In the genomic region with DNA sequence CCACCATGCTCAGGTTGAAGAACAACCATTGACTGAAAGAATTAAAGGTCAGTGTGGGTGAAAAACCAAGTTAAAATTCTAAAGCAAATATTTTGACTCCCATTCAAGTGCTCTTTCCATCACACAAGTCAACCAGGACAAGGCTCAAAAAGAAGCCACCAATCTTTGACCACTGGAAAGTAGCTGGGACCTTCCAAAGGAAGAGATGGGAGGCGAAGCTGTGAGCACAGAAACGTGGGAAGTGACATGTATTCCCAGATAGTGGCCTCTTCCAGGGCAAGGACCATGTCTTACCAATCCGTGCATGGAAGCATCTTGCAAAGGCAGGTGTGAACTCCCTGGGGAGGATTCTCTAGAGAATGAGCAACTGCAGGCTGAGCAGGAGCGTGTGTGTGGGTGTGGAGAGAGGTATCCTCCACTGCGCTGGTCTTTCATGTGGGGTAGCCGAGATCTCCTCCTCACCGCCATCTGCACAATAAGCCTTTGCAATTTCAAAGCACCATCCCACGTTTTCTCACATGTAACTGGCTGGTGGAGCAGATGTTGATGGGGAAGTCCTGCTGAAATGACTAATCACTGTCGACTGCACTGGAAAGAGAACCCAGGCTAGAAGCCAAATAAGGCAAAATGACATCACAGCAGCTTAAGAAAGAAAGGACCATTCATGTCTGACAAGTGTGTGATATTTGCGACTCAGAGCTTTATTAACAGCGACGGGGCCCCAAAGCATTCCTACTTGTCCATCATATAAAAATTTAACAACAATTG, we compare ENCODE assay signal across 9 cellular contexts.
DNase-seq lines count a peak whose midpoint lies in the region; ATAC-seq and TF ChIP-seq lines count a peak whose summit lies in the region.
"Had no signal": no experiment of that assay in that cellular context is flagged by ENCODE, and none has a peak within 500 bp of the region (broad histone marks: within the 10 kb centered on the region; RNA-seq: fewer than 3 reads in every experiment).

No MANE protein-coding gene starts in this region.

- no peaks in the 10 kb centered on the region for H3K36me3 Mint-ChIP-seq in T-helper 1 cell treated with Interleukin-12 subunit alpha and Interleukin-12 subunit beta and Interleukin-4 antibody, amounts not matched to agents 30 μg/mL and 1 μg/mL, for 36 hours (ENCODE audit: low read depth)

- peaks cover 23% of the 10 kb centered on the region for H3K27me3 Mint-ChIP-seq in T-helper 1 cell treated with Interleukin-12 subunit alpha and Interleukin-12 subunit beta and Interleukin-4 antibody, amounts not matched to agents 30 μg/mL and 1 μg/mL, for 36 hours (ENCODE audit: low read depth)

- H3K4me1 Mint-ChIP-seq in T-helper 1 cell treated with Interleukin-12 subunit alpha and Interleukin-12 subunit beta and Interleukin-4 antibody, amounts not matched to agents 30 μg/mL and 1 μg/mL, for 36 hours (ENCODE audit: low read depth): peaks cover 11% of the 10 kb centered on the region

- DNase-seq in AG08396 (ENCODE audit: low spot score): peak; percentile 30
- peak; percentile 62 for DNase-seq in epithelial cell of prostate (ENCODE audit: low read depth, low spot score)
- peak; percentile 59 to 82 for DNase-seq in stimulated activated CD8-positive, alpha-beta memory T cell treated with anti-CD3 and anti-CD28 coated beads, Interleukin-7, amount 100 ng/mL, for 48 hours (ENCODE audit: extremely low read depth in 1 of 2, low read depth in 1 of 2)
- DNase-seq in cardiac septum (ENCODE audit: low spot score): no peak

- ATAC-seq in GM19035 (IDR thresholded peaks at IDR 0.05; ENCODE audit: unreplicated experiment): peak; percentile 91
- peak; percentile 72 for ATAC-seq in HG03135 (IDR thresholded peaks at IDR 0.05; ENCODE audit: unreplicated experiment)
- no peak for ATAC-seq in SK-N-SH treated with all-trans-retinoic acid at 6 μM for 48 hours
- ATAC-seq: body of pancreas had no signal

- peak overlapping the region; percentile 50 for H3K27ac Mint-ChIP-seq in T-helper 1 cell treated with Interleukin-12 subunit alpha and Interleukin-12 subunit beta and Interleukin-4 antibody, amounts not matched to agents 30 μg/mL and 1 μg/mL, for 36 hours

- H3K9me3 Mint-ChIP-seq in T-helper 1 cell treated with Interleukin-12 subunit alpha and Interleukin-12 subunit beta and Interleukin-4 antibody, amounts not matched to agents 30 μg/mL and 1 μg/mL, for 36 hours: no peaks in the 10 kb centered on the region

- H3K4me3 Mint-ChIP-seq in T-helper 1 cell treated with Interleukin-12 subunit alpha and Interleukin-12 subunit beta and Interleukin-4 antibody, amounts not matched to agents 30 μg/mL and 1 μg/mL, for 36 hours: no peak overlapping the region

- H3K27ac ChIP-seq in epithelial cell of prostate: no peak overlapping the region
- H3K27ac ChIP-seq: body of pancreas had no signal

- intact Hi-C loops in cardiac septum (cut with DNase I): no loop called here

TF ChIP-seq in SK-N-SH treated with all-trans-retinoic acid at 6 μM for 48 hours, 23 proteins besides CTCF, POLR2A, EP300 and RAD21:
- TF ChIP-seq, protein P1, sequence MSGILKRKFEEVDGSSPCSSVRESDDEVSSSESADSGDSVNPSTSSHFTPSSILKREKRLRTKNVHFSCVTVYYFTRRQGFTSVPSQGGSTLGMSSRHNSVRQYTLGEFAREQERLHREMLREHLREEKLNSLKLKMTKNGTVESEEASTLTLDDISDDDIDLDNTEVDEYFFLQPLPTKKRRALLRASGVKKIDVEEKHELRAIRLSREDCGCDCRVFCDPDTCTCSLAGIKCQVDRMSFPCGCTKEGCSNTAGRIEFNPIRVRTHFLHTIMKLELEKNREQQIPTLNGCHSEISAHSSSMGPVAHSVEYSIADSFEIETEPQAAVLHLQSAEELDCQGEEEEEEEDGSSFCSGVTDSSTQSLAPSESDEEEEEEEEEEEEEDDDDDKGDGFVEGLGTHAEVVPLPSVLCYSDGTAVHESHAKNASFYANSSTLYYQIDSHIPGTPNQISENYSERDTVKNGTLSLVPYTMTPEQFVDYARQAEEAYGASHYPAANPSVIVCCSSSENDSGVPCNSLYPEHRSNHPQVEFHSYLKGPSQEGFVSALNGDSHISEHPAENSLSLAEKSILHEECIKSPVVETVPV (CRISPR knock-in tag; IDR thresholded peaks at IDR 0.05): no peak
- TF ChIP-seq ZNF565 (CRISPR knock-in tag; conservative IDR thresholded peaks at IDR 0.05; ENCODE audit: low read depth) (no peak), GLIS3 (CRISPR knock-in tag; IDR thresholded peaks at IDR 0.05) (no peak), SNAI2 (CRISPR knock-in tag; IDR thresholded peaks at IDR 0.05) (no peak), ZFP30 (CRISPR knock-in tag; IDR thresholded peaks at IDR 0.05) (no peak), ISL1 (CRISPR knock-in tag; IDR thresholded peaks at IDR 0.05) (no peak), ARNTL (CRISPR knock-in tag; IDR thresholded peaks at IDR 0.05; ENCODE audit: borderline replicate concordance, low read depth) (no peak), TOX (CRISPR knock-in tag; IDR thresholded peaks at IDR 0.05; ENCODE audit: borderline replicate concordance) (no peak), CSDC2 (CRISPR knock-in tag; IDR thresholded peaks at IDR 0.05) (no peak), ZNF8 (CRISPR knock-in tag; IDR thresholded peaks at IDR 0.05) (no peak), TCF4 (CRISPR knock-in tag; IDR thresholded peaks at IDR 0.05; ENCODE audit: borderline replicate concordance) (no peak), OSR1 (CRISPR knock-in tag; IDR thresholded peaks at IDR 0.05) (no peak)
- TF ChIP-seq, protein P2, sequence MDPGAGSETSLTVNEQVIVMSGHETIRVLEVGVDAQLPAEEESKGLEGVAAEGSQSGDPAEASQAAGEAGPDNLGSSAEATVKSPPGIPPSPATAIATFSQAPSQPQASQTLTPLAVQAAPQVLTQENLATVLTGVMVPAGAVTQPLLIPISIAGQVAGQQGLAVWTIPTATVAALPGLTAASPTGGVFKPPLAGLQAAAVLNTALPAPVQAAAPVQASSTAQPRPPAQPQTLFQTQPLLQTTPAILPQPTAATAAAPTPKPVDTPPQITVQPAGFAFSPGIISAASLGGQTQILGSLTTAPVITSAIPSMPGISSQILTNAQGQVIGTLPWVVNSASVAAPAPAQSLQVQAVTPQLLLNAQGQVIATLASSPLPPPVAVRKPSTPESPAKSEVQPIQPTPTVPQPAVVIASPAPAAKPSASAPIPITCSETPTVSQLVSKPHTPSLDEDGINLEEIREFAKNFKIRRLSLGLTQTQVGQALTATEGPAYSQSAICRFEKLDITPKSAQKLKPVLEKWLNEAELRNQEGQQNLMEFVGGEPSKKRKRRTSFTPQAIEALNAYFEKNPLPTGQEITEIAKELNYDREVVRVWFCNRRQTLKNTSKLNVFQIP (CRISPR knock-in tag; IDR thresholded peaks at IDR 0.05; ENCODE audit: borderline replicate concordance, low read depth): no peak
- TF ChIP-seq, protein P3, sequence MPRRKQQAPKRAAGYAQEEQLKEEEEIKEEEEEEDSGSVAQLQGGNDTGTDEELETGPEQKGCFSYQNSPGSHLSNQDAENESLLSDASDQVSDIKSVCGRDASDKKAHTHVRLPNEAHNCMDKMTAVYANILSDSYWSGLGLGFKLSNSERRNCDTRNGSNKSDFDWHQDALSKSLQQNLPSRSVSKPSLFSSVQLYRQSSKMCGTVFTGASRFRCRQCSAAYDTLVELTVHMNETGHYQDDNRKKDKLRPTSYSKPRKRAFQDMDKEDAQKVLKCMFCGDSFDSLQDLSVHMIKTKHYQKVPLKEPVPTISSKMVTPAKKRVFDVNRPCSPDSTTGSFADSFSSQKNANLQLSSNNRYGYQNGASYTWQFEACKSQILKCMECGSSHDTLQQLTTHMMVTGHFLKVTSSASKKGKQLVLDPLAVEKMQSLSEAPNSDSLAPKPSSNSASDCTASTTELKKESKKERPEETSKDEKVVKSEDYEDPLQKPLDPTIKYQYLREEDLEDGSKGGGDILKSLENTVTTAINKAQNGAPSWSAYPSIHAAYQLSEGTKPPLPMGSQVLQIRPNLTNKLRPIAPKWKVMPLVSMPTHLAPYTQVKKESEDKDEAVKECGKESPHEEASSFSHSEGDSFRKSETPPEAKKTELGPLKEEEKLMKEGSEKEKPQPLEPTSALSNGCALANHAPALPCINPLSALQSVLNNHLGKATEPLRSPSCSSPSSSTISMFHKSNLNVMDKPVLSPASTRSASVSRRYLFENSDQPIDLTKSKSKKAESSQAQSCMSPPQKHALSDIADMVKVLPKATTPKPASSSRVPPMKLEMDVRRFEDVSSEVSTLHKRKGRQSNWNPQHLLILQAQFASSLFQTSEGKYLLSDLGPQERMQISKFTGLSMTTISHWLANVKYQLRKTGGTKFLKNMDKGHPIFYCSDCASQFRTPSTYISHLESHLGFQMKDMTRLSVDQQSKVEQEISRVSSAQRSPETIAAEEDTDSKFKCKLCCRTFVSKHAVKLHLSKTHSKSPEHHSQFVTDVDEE (CRISPR knock-in tag; IDR thresholded peaks at IDR 0.05): no peak
